In the genomic region with DNA sequence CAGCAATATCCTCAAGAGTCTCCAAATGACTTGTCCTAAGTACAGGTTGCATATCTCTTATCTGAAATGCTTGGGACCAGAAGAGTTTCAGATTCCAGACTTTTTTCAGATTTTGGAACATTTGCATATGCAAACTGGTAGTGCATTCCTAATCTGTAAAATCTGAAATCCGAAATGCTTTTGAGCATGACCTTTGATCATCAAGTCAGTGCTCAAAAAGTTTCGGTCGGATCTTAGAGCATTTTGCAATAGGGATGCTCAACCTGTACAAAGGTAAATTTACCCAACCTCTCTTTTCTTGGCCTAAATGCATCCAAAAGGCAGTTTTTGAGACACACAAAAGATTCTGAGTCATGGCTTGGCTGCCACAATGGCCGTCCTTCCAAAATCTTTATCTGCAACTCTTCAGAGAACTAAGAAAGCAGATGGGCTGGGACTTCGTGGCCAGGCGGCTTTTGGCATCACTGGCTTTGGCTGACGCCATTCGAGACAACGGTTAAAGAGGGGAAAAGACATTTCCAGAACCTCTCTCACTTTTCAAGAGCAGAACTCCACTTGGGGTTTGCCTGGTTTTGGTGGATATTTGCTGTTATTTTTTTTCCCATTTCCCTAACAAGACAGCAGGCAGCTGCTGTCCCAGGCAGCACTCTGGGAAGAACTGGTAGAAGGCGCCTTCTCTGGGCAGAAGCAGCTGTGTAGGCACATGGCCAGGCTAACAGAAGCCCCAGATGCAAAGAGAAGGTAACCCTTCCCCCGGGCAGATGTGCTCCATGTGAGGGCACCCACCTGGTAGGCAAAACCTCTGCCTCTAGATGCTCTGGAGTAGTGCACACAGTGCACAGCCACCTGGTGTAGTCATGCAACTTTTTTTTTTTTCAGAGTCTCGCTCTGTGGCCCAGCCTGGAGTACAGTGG, we compare ENCODE assay signal across 1 cellular context.
A peak's percentile ranks its signal among the peaks of the same experiment; 100 is the strongest.
TF ChIP-seq lines count a peak whose summit lies in the region.

No MANE protein-coding gene starts in this region.

TF ChIP-seq in liver, 16 proteins besides CTCF, POLR2A, EP300 and RAD21:
- TF ChIP-seq, protein P1, sequence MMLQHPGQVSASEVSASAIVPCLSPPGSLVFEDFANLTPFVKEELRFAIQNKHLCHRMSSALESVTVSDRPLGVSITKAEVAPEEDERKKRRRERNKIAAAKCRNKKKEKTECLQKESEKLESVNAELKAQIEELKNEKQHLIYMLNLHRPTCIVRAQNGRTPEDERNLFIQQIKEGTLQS (IDR thresholded peaks at IDR 0.05), result no peak
- TF ChIP-seq EGR1 (IDR thresholded peaks at IDR 0.05; ENCODE audit: low read depth in 2 of 2), result no peak
- TF ChIP-seq HNF4A (conservative IDR thresholded peaks at IDR 0.05), result peak; percentile 38 to 51
- peak in 1 of 2 donors; percentile 15 for TF ChIP-seq RXRA (IDR thresholded peaks at IDR 0.05)
